Comparison of ENCODE assay signal across 2 cellular contexts in genomic region chrX:74343327-74343969, GRCh38.
TF ChIP-seq lines count a peak whose summit lies in the region.

No MANE protein-coding gene starts in this region.

TF ChIP-seq in A549, 52 proteins besides CTCF, POLR2A, EP300 and RAD21:
- no peak for TF ChIP-seq FOSB (CRISPR knock-in tag; IDR thresholded peaks at IDR 0.05)
- peak; percentile 25; the same call in 1 of the 2 replicates for TF ChIP-seq MAX (IDR thresholded peaks at IDR 0.05)
TF ChIP-seq in A549: peak in this region for 1.

TF ChIP-seq in H1, 55 proteins besides CTCF, POLR2A, EP300 and RAD21:
- no peak for TF ChIP-seq SRF (IDR thresholded peaks at IDR 0.05; ENCODE audit: low read depth, low read length)
- TF ChIP-seq RNF2 (IDR thresholded peaks at IDR 0.05; ENCODE audit: borderline replicate concordance, low read depth, low read length, missing control alignments, poor library complexity, severe bottlenecking), result no peak
- no peak for TF ChIP-seq SUZ12 (IDR thresholded peaks at IDR 0.05; ENCODE audit: low read length)
- no peak for TF ChIP-seq CHD7 (IDR thresholded peaks at IDR 0.05; ENCODE audit: insufficient replicate concordance, low read length)
- TF ChIP-seq EZH2 (IDR thresholded peaks at IDR 0.05; ENCODE audit: low read depth, low read length, severe bottlenecking), result no peak
- TF ChIP-seq FOSL1 (IDR thresholded peaks at IDR 0.05; ENCODE audit: insufficient read depth, low read depth, low read length), result no peak
- TF ChIP-seq CHD2 (IDR thresholded peaks at IDR 0.05; ENCODE audit: low read length), result no peak
- no peak for TF ChIP-seq CBX8 (IDR thresholded peaks at IDR 0.05; ENCODE audit: borderline replicate concordance, low read depth, low read length)
- no peak for TF ChIP-seq NANOG (IDR thresholded peaks at IDR 0.05; ENCODE audit: insufficient read depth, low read depth, low read length, poor library complexity, severe bottlenecking)
- TF ChIP-seq USF2 (IDR thresholded peaks at IDR 0.05; ENCODE audit: low read length), result no peak
- TF ChIP-seq TAF1 (IDR thresholded peaks at IDR 0.05; ENCODE audit: low read depth, low read length), result no peak
- no peak for TF ChIP-seq BRCA1 (IDR thresholded peaks at IDR 0.05; ENCODE audit: low read depth, low read length)
